8 cellular contexts compared by ENCODE assay signal in genomic region chr10:120336910-120337540, GRCh38.
DNase-seq lines count a peak whose midpoint lies in the region; TF ChIP-seq lines count a peak whose summit lies in the region.

No MANE protein-coding gene starts in this region.

- TF ChIP-seq CTCF in GM13976 (IDR thresholded peaks at IDR 0.05; ENCODE audit: borderline replicate concordance, control extremely low read depth, extremely low read depth, insufficient read depth, missing control alignments) (peak; percentile 79), dorsolateral prefrontal cortex (IDR thresholded peaks at IDR 0.05 in 54 of 56, conservative IDR thresholded peaks at IDR 0.05 in 2 of 56; ENCODE audit: low read depth in 1 of 56, partially characterized antibody in 56 of 56) (peak; percentile 32 to 70 (median 59))

- in situ Hi-C loops in GM13976 (cut with MboI; ENCODE audit: low sequenced_read_pairs, unreplicated experiment), result loop anchor here (25.0 kb wide), 1 partner anchor 650 kb away; no protein-coding TSS in a partner anchor

- no peak overlapping the region for H3K27ac ChIP-seq in dorsolateral prefrontal cortex

- DNase-seq in AG08396 (ENCODE audit: low spot score), result peak; percentile 15
- peak; percentile 19 for DNase-seq in GM13976 (ENCODE audit: low spot score)
- DNase-seq in NAMALWA (ENCODE audit: low spot score), result peak; percentile 71
- DNase-seq in activated CD4-positive, alpha-beta T cell treated with anti-CD3 and anti-CD28 coated beads for 24 hours (ENCODE audit: low read depth in 2 of 2), result peak; percentile 41 to 52
- peak in 3 of 10 donors; percentile 11 to 38 (median 31) for DNase-seq in dorsolateral prefrontal cortex
- peak; percentile 37 for DNase-seq in mucosa of gallbladder (ENCODE audit: low spot score)
- DNase-seq in stromal cell of bone marrow (ENCODE audit: low read depth), result peak; percentile 6
- no peak for DNase-seq in GF-D8 (lab: John Stamatoyannopoulos, UW)

- intact Hi-C loops in dorsolateral prefrontal cortex (cut with DNase I), result no loop called here

- peaks cover 0 to 5% (median 0%) of the 10 kb centered on the region in 45 donors for H3K27me3 ChIP-seq in dorsolateral prefrontal cortex

- no peak overlapping the region for H3K4me3 ChIP-seq in dorsolateral prefrontal cortex
